ENCODE assay signal across 24 cellular contexts in the genomic region with DNA sequence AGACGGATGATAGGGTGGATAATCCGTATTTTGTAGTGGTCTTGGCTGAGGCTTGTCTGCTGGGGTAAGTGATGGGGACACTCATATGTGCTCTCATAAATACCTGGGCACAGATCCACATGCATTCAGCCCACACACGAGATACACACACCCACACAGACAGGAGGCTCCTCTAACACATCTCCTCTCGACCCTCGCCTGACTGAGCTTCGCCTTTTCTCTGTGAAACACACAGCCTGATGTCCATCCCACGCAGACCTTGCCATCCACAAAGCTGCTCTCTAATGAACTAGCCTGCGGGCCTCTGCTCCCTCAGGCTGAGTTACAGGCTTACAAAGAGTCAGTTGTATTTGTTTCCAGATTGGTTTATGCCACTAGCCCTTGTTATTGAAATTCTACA.
"Had no signal": no experiment of that assay in that cellular context is flagged by ENCODE, and none has a peak within 500 bp of the region (broad histone marks: within the 10 kb centered on the region; RNA-seq: fewer than 3 reads in every experiment).

No MANE protein-coding gene starts in this region.

- H3K4me3 ChIP-seq: hepatocyte, left ventricle myocardium inferior, lung, ovary, right atrium auricular region, right lobe of liver, smooth muscle cell, testis, thyroid gland, transverse colon, upper lobe of left lung, vagina had no signal

- H3K36me3 ChIP-seq: left ventricle myocardium inferior, ovary, right atrium auricular region, right lobe of liver, thyroid gland, transverse colon, upper lobe of left lung, vagina had no signal

- H2AFZ ChIP-seq: hepatocyte had no signal

- H3K9me3 ChIP-seq: left ventricle myocardium inferior, ovary, right atrium auricular region, right lobe of liver, testis, thyroid gland, transverse colon, upper lobe of left lung, vagina had no signal

- H3K4me2 ChIP-seq: hepatocyte, smooth muscle cell had no signal

- FAIRE-seq: keratinocyte had no signal

- DNase-seq: kidney glomerular epithelial cell; left colon; left ventricle myocardium inferior; mesendoderm; naive B cell; natural killer cell; ovary; right lobe of liver; stimulated activated CD4-positive, alpha-beta T cell treated with anti-CD3 and anti-CD28 coated beads, Interleukin-1b, Interleukin-23, amount 100 ng/mL, for 48 hours; stimulated activated CD4-positive, alpha-beta T cell treated with anti-CD3 and anti-CD28 coated beads, Interleukin-2, amount 100 ng/mL, for 48 hours; stimulated activated CD4-positive, alpha-beta T cell treated with anti-CD3 and anti-CD28 coated beads, Interleukin-4, amount 100 ng/mL, for 4 hours; stimulated activated CD8-positive, alpha-beta memory T cell treated with anti-CD3 and anti-CD28 coated beads, Interleukin-4, amount 100 ng/mL, for 48 hours; stimulated activated naive CD4-positive, alpha-beta T cell treated with Interleukin-2 at 50 U/mL for 16 hours; stimulated activated naive CD8-positive, alpha-beta T cell treated with anti-CD3 and anti-CD28 coated beads, Interleukin-15, amount 100 ng/mL, for 72 hours; testis; thyroid gland; transverse colon; upper lobe of left lung had no signal

- H3K79me2 ChIP-seq: hepatocyte had no signal

- H3K27me3 ChIP-seq: ovary, right lobe of liver, testis, thyroid gland, upper lobe of left lung, vagina had no signal

- H3K4me1 ChIP-seq: left ventricle myocardium inferior, right atrium auricular region, right lobe of liver, testis, thyroid gland, transverse colon, upper lobe of left lung, vagina had no signal

- H3K27ac ChIP-seq: hepatocyte, left ventricle myocardium inferior, ovary, right atrium auricular region, right lobe of liver, testis, thyroid gland, transverse colon, upper lobe of left lung, vagina had no signal
